23 cellular contexts compared by ENCODE assay signal in genomic region chr18:13258792-13259385, GRCh38. TPM values are rescaled to one million over a fixed set of nuclear protein-coding genes. Genes with fewer than 3 reads are reported as not detected.
DNase-seq lines count a peak whose midpoint lies in the region; ATAC-seq, FAIRE-seq and TF ChIP-seq lines count a peak whose summit lies in the region.
"Had no signal": no experiment of that assay in that cellular context is flagged by ENCODE, and none has a peak within 500 bp of the region (broad histone marks: within the 10 kb centered on the region; RNA-seq: fewer than 3 reads in every experiment).

No MANE protein-coding gene starts in this region.

- DNase-seq in Daoy (ENCODE audit: low read depth) (peak; percentile 27), astrocyte (ENCODE audit: low read depth) (no peak), islet precursor cell (peak; percentile 50), renal cortical epithelial cell (ENCODE audit: low read depth) (peak; percentile 6), DMS114 treated with DMSO at 0.1 percent for 48 hours (lab: John Stamatoyannopoulos, UW; ENCODE audit: unreplicated experiment) (no peak), NCI-H2171 treated with DMSO at 0.1 percent for 48 hours (lab: John Stamatoyannopoulos, UW) (no peak)
- DNase-seq: activated gamma-delta T cell; central memory CD4-positive, alpha-beta T cell; GDM1; hippocampal formation; kidney; NCI-H1436 treated with DMSO at 0.1 percent for 48 hours; NCI-H748 treated with DMSO at 0.1 percent for 48 hours; nucleus accumbens; PC-3; stimulated activated CD4-positive, alpha-beta T cell treated with anti-CD3 and anti-CD28 coated beads, Interleukin-4, amount 100 ng/mL, for 1 hour; T-helper 17 cell had no signal

- peaks cover 5% of the 10 kb centered on the region for H3K4me1 ChIP-seq in astrocyte (ENCODE audit: insufficient read depth, low read length)

- FAIRE-seq in astrocyte (lab: Jason Lieb, UNC): no peak
- FAIRE-seq: D721Med, GM12878, kidney had no signal

- H3K4me2 ChIP-seq in astrocyte (ENCODE audit: low read length): no peak overlapping the region

- no peak overlapping the region for H3K27ac ChIP-seq in astrocyte (ENCODE audit: low read depth, low read length)
- H3K27ac ChIP-seq: SJSA1 had no signal

- no peak overlapping the region for H2AFZ ChIP-seq in astrocyte (ENCODE audit: low read depth, low read length)

- ATAC-seq in HG03097 (IDR thresholded peaks at IDR 0.05; ENCODE audit: low FRiP score, unreplicated experiment): no peak
- ATAC-seq: GM12878, PC-3, T-helper 17 cell, WTC11 had no signal

- no peak overlapping the region for H3K4me3 ChIP-seq in astrocyte (ENCODE audit: insufficient read depth, low read depth, low read length)
- H3K4me3 ChIP-seq: GM12878, SJSA1 had no signal

- H3K27me3 ChIP-seq in astrocyte (ENCODE audit: insufficient read depth, low read length): no peaks in the 10 kb centered on the region
- H3K27me3 ChIP-seq: SJSA1 had no signal

- peaks cover 4% of the 10 kb centered on the region for H4K20me1 ChIP-seq in astrocyte (ENCODE audit: insufficient read depth, low read length)

- H3K27ac Mint-ChIP-seq in astrocyte (ENCODE audit: unreplicated experiment): peak overlapping the region; percentile 77
- H3K27ac Mint-ChIP-seq: B cell, T-helper 17 cell, WTC11 had no signal

- no peak for TF ChIP-seq CTCF in astrocyte (IDR thresholded peaks at IDR 0.05; ENCODE audit: insufficient read depth, low read depth, low read length)

- H3K36me3 ChIP-seq in astrocyte (ENCODE audit: insufficient read depth, low read length): no peaks in the 10 kb centered on the region
- H3K36me3 ChIP-seq: SJSA1 had no signal

- peaks cover 5% of the 10 kb centered on the region for H3K36me3 Mint-ChIP-seq in astrocyte (ENCODE audit: low read depth, unreplicated experiment)
- H3K36me3 Mint-ChIP-seq: WTC11 had no signal

- peaks cover 46% of the 10 kb centered on the region for H3K4me1 Mint-ChIP-seq in astrocyte (ENCODE audit: low read depth, unreplicated experiment)

- no peaks in the 10 kb centered on the region for H3K9me3 ChIP-seq in astrocyte (ENCODE audit: insufficient read depth, low read depth, low read length)
- H3K9me3 ChIP-seq: SJSA1 had no signal

- H3K79me2 ChIP-seq in astrocyte (ENCODE audit: insufficient read depth, low read length): peaks cover 2% of the 10 kb centered on the region

- H3K27me3 Mint-ChIP-seq in astrocyte (ENCODE audit: low read depth, unreplicated experiment): peaks cover 5% of the 10 kb centered on the region
- H3K27me3 Mint-ChIP-seq: T-helper 17 cell had no signal

- H3K4me3 Mint-ChIP-seq in astrocyte (ENCODE audit: unreplicated experiment): no peak overlapping the region
- H3K4me3 Mint-ChIP-seq: B cell, T-helper 17 cell, WTC11 had no signal

- H3K9ac ChIP-seq in astrocyte (ENCODE audit: low read length): no peak overlapping the region

- no peaks in the 10 kb centered on the region for H3K9me3 Mint-ChIP-seq in astrocyte (ENCODE audit: unreplicated experiment)
- H3K9me3 Mint-ChIP-seq: WTC11 had no signal

RNA-seq across cellular contexts. Expression of gene LDLRAD4, which starts 40.3 kb away (rescaled TPM):
- total RNA-seq in Daoy (2014; rRNA removed; shearing (Covaris generic)): 0.15 and 8.2 TPM in 2 replicates
- total RNA-seq in astrocyte (26.0 and 40.1 TPM in 2 replicates), renal cortical epithelial cell (0.87 and 4.3 TPM in 2 replicates)
- total RNA-seq: PC-3 had no signal

Comparison
In these comparisons a context has a peak if more than half of its experiments do, and no peak if none do; other contexts are left out.
1. DNase-seq: peak in Daoy (single experiment), islet precursor cell (single experiment) and renal cortical epithelial cell (single experiment); none in astrocyte (single experiment), DMS114 treated with DMSO at 0.1 percent for 48 hours (single experiment) and NCI-H2171 treated with DMSO at 0.1 percent for 48 hours (single experiment).